Comparison of ENCODE assay signal across 11 cellular contexts in the genomic region with DNA sequence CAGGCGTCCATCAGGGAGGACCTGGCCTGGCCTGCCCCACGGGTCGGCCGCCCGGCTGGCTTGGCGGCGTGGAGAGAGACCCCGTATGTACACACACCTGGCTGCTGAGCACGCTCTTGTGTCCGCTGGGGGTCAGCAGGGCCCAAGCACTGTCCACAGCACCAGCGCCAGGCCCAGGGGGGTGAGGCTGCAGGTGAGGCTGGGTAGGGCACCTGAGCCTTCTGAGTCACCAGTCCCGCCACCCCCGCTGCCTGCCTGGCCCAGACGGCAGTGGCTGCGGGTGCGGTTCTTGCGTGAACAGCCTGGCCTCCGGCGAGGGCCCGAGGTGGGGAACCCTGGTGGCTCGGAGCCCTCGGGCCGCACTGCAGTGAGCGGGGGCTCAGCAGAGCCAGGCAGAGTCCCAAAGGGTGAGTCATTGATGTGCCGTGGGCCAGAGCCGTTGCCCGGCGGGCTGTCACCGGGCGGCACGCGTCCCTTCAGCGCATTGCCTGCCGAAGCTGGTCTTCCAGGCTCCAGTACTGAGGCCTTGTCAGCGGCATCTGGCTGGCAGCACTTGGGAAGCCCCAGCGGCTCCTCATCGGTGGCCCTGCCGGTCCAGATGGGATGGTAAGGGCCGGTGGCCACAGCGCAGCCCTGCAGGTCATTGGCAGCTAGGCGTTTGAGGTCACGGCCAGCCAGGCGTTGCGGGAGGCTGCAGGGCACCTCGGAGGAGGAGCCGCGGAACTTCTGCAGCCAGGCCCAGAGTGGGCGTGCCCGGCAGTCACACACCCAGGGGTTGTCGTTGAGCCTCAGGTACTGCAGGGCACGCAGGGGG. TPM values are rescaled to one million over a fixed set of nuclear protein-coding genes. Genes with fewer than 3 reads are reported as not detected.
DNase-seq lines count a peak whose midpoint lies in the region; ATAC-seq lines count a peak whose summit lies in the region.
"Had no signal": no experiment of that assay in that cellular context is flagged by ENCODE, and none has a peak within 500 bp of the region (broad histone marks: within the 10 kb centered on the region; RNA-seq: fewer than 3 reads in every experiment).

No MANE protein-coding gene starts in this region.

- no peaks in the 10 kb centered on the region for H3K27me3 Mint-ChIP-seq in activated CD4-positive, alpha-beta T cell treated with anti-CD3 and anti-CD28 coated beads, Interleukin-2, amount 10 ng/mL, durations not matched to agents 24 days and 14 days
- no peaks in the 10 kb centered on the region for H3K27me3 Mint-ChIP-seq in activated naive CD8-positive, alpha-beta T cell treated with anti-CD3 and anti-CD28 coated beads for 36 hours
- peaks cover 6 to 10% (median 8%) of the 10 kb centered on the region in 3 donors for H3K27me3 Mint-ChIP-seq in immature natural killer cell (ENCODE audit: low read depth in 3 of 3)

- DNase-seq in activated CD4-positive, alpha-beta T cell treated with anti-CD3 and anti-CD28 coated beads, Interleukin-2, amount 10 ng/mL, durations not matched to agents 24 days and 14 days: no peak
- DNase-seq in activated CD4-positive, alpha-beta T cell treated with anti-CD3 and anti-CD28 coated beads, Interleukin-2, amount 50 U/mL, for 1 hour: no peak
- DNase-seq in activated naive CD8-positive, alpha-beta T cell treated with anti-CD3 and anti-CD28 coated beads for 36 hours: peak; percentile 20
- DNase-seq in immature natural killer cell: no peak
- no peak for DNase-seq in stimulated activated CD4-positive, alpha-beta T cell treated with anti-CD3 and anti-CD28 coated beads, Interleukin-2, amount 100 ng/mL, for 48 hours
- no peak for DNase-seq in NCI-H446 (lab: John Stamatoyannopoulos, UW)
- DNase-seq: 8988T, NCI-H2029 treated with DMSO at 0.1 percent for 48 hours had no signal

- intact Hi-C loops in activated CD4-positive, alpha-beta T cell treated with anti-CD3 and anti-CD28 coated beads, Interleukin-2, amount 10 ng/mL, durations not matched to agents 24 days and 14 days (cut with micrococcal nuclease): no loop called here

- no peak for ATAC-seq in GM18520 (IDR thresholded peaks at IDR 0.05; ENCODE audit: unreplicated experiment)

- H3K4me2 ChIP-seq in skeletal muscle satellite cell (ENCODE audit: low read length): peak overlapping the region; percentile 33

- H3K9ac ChIP-seq in skeletal muscle satellite cell (ENCODE audit: low read depth, low read length): no peak overlapping the region

- H3K36me3 Mint-ChIP-seq in activated CD4-positive, alpha-beta T cell treated with anti-CD3 and anti-CD28 coated beads, Interleukin-2, amount 10 ng/mL, durations not matched to agents 24 days and 14 days (ENCODE audit: low read depth): no peaks in the 10 kb centered on the region
- H3K36me3 Mint-ChIP-seq in activated naive CD8-positive, alpha-beta T cell treated with anti-CD3 and anti-CD28 coated beads for 36 hours: no peaks in the 10 kb centered on the region
- H3K36me3 Mint-ChIP-seq in immature natural killer cell: no peaks in the 10 kb centered on the region

- peak overlapping the region; percentile 20 for H3K4me3 Mint-ChIP-seq in activated CD4-positive, alpha-beta T cell treated with anti-CD3 and anti-CD28 coated beads, Interleukin-2, amount 10 ng/mL, durations not matched to agents 24 days and 14 days
- peak overlapping the region; percentile 65 for H3K4me3 Mint-ChIP-seq in activated naive CD8-positive, alpha-beta T cell treated with anti-CD3 and anti-CD28 coated beads for 36 hours
- peak overlapping the region in 3 of 5 donors; percentile 12 to 39 (median 37) for H3K4me3 Mint-ChIP-seq in immature natural killer cell
- H3K4me3 Mint-ChIP-seq: T-helper 2 cell treated with Interferon-gamma antibody and Interleukin-4, amounts not matched to agents 5 μg/mL and 100 μg/mL, for 36 hours had no signal

- no peaks in the 10 kb centered on the region for H3K36me3 ChIP-seq in skeletal muscle satellite cell (ENCODE audit: insufficient read depth, low read length)

- H3K9me3 Mint-ChIP-seq in activated CD4-positive, alpha-beta T cell treated with anti-CD3 and anti-CD28 coated beads, Interleukin-2, amount 10 ng/mL, durations not matched to agents 24 days and 14 days: no peaks in the 10 kb centered on the region
- no peaks in the 10 kb centered on the region for H3K9me3 Mint-ChIP-seq in activated naive CD8-positive, alpha-beta T cell treated with anti-CD3 and anti-CD28 coated beads for 36 hours
- no peaks in the 10 kb centered on the region for H3K9me3 Mint-ChIP-seq in immature natural killer cell
- H3K9me3 Mint-ChIP-seq: T-helper 2 cell treated with Interferon-gamma antibody and Interleukin-4, amounts not matched to agents 5 μg/mL and 100 μg/mL, for 36 hours had no signal

- H3K27me3 ChIP-seq in skeletal muscle satellite cell (ENCODE audit: control insufficient read depth, insufficient read depth, low read length): no peaks in the 10 kb centered on the region

- H3K4me3 ChIP-seq in skeletal muscle satellite cell (ENCODE audit: low read length): no peak overlapping the region

- peaks cover 21% of the 10 kb centered on the region for H3K4me1 ChIP-seq in skeletal muscle satellite cell (ENCODE audit: control insufficient read depth, insufficient read depth, low read length)

- H3K9me3 ChIP-seq in skeletal muscle satellite cell (replicated peaks; ENCODE audit: low read length): no peaks in the 10 kb centered on the region

- peaks cover 24% of the 10 kb centered on the region for H3K4me1 Mint-ChIP-seq in activated CD4-positive, alpha-beta T cell treated with anti-CD3 and anti-CD28 coated beads, Interleukin-2, amount 10 ng/mL, durations not matched to agents 24 days and 14 days
- peaks cover 42% of the 10 kb centered on the region for H3K4me1 Mint-ChIP-seq in activated naive CD8-positive, alpha-beta T cell treated with anti-CD3 and anti-CD28 coated beads for 36 hours
- H3K4me1 Mint-ChIP-seq in immature natural killer cell: peaks cover 29 to 59% of the 10 kb centered on the region in 2 donors

- H3K27ac Mint-ChIP-seq in activated CD4-positive, alpha-beta T cell treated with anti-CD3 and anti-CD28 coated beads, Interleukin-2, amount 10 ng/mL, durations not matched to agents 24 days and 14 days: peak overlapping the region; percentile 61
- peak overlapping the region; percentile 82 for H3K27ac Mint-ChIP-seq in activated naive CD8-positive, alpha-beta T cell treated with anti-CD3 and anti-CD28 coated beads for 36 hours
- peak overlapping the region in 3 of 6 donors; percentile 76 to 85 (median 80) for H3K27ac Mint-ChIP-seq in immature natural killer cell

RNA-seq across cellular contexts. Expression of a gene that starts 26.3 kb away (rescaled TPM):
- total RNA-seq in activated CD4-positive, alpha-beta T cell treated with anti-CD3 and anti-CD28 coated beads, Interleukin-2, amount 10 ng/mL, durations not matched to agents 24 days and 14 days: 1.6 and 1.7 TPM in 2 replicates
- total RNA-seq in activated naive CD8-positive, alpha-beta T cell treated with anti-CD3 and anti-CD28 coated beads for 36 hours: 1 to 10 TPM; 3.2 to 3.5 TPM
- 1 to 10 TPM; 1.1 to 3.9 (median 2.2) TPM for polyA plus RNA-seq in immature natural killer cell
- total RNA-seq in skeletal muscle satellite cell (2012; rRNA removed): under 0.01 and 0.25 TPM in 2 replicates
